In genomic region chr15:48936666-48937065, GRCh38 we compare ENCODE assay signal across 20 cellular contexts. TPM values are rescaled to one million over a fixed set of nuclear protein-coding genes. Genes with fewer than 3 reads are reported as not detected.
A peak's percentile ranks its signal among the peaks of the same experiment; 100 is the strongest.
DNase-seq lines count a peak whose midpoint lies in the region; ATAC-seq and TF ChIP-seq lines count a peak whose summit lies in the region.
"Had no signal": no experiment of that assay in that cellular context is flagged by ENCODE, and none has a peak within 500 bp of the region (broad histone marks: within the 10 kb centered on the region; RNA-seq: fewer than 3 reads in every experiment).

No MANE protein-coding gene starts in this region.

- H3K4me3 ChIP-seq in PC-3 (ENCODE audit: low read length) (no peak overlapping the region), choroid plexus epithelial cell (ENCODE audit: low read depth, low read length) (no peak overlapping the region)
- H3K4me3 ChIP-seq: gastroesophageal sphincter, uterus had no signal

- no peak for TF ChIP-seq CTCF in AG09319 (IDR thresholded peaks at IDR 0.05; ENCODE audit: low read depth, low read length)
- TF ChIP-seq CTCF in PC-3 (conservative IDR thresholded peaks at IDR 0.05; ENCODE audit: low read depth, low read length) = no peak
- TF ChIP-seq CTCF in choroid plexus epithelial cell (conservative IDR thresholded peaks at IDR 0.05; ENCODE audit: low read depth, low read length) = no peak

- no peaks in the 10 kb centered on the region for H3K27me3 ChIP-seq in PC-3 (ENCODE audit: low read length)
- H3K27me3 ChIP-seq: gastroesophageal sphincter, uterus had no signal

- peaks cover 38% of the 10 kb centered on the region for H3K4me1 ChIP-seq in PC-3 (ENCODE audit: insufficient read depth, low read length)
- H3K4me1 ChIP-seq: gastroesophageal sphincter, uterus had no signal

- H3K79me2 ChIP-seq in PC-3 (ENCODE audit: low read length) = no peaks in the 10 kb centered on the region

- H2AFZ ChIP-seq in PC-3 (ENCODE audit: low read length) = no peak overlapping the region

- POLR2A ChIA-PET in PC-3 (lab: Charles Lee; ENCODE audit: unreplicated experiment) = no interaction called here

- H3K9me2 ChIP-seq in PC-3 (replicated peaks; ENCODE audit: low read length) = no peaks in the 10 kb centered on the region

- peak; percentile 8 for DNase-seq in AG09319 (ENCODE audit: extremely low read depth, low read depth)
- DNase-seq in PC-3 = no peak
- DNase-seq in choroid plexus epithelial cell (ENCODE audit: low read depth) = peak; percentile 86
- peak; percentile 48 for DNase-seq in myocyte (ENCODE audit: low read depth)
- DNase-seq in activated CD4-positive, alpha-beta T cell treated with anti-CD3 and anti-CD28 coated beads, Interleukin-2, amount 50 U/mL, for 4 hours = no peak
- no peak for DNase-seq in HuH-7 (ENCODE audit: low spot score)
- no peak for DNase-seq in NCI-H1092 (lab: John Stamatoyannopoulos, UW)
- DNase-seq: activated effector memory CD4-positive, alpha-beta T cell treated with anti-CD3 and anti-CD28 coated beads, Interleukin-2, amount 50 U/mL, for 16 hours; amniotic stem cell; endodermal cell; KBM-7; NCI-H1930; NCI-H446; NK-92 treated with Interleukin-12 subunit alpha and Interleukin-12 subunit beta, amount 100 ng/mL, for 24 hours; small intestine; stimulated activated CD8-positive, alpha-beta memory T cell treated with anti-CD3 and anti-CD28 coated beads, Interleukin-4, amount 100 ng/mL, for 48 hours; uterus had no signal

- no peaks in the 10 kb centered on the region for H3K36me3 ChIP-seq in PC-3 (ENCODE audit: low read depth, low read length)
- H3K36me3 ChIP-seq: gastroesophageal sphincter, uterus had no signal

- no peaks in the 10 kb centered on the region for H3F3A ChIP-seq in PC-3 (ENCODE audit: low read length, unreplicated experiment)

- CTCF ChIA-PET in PC-3 (lab: Charles Lee) = no interaction called here

- no peak for ATAC-seq in PC-3
- no peak for ATAC-seq in GM18519 (IDR thresholded peaks at IDR 0.05; ENCODE audit: low FRiP score, unreplicated experiment)
- ATAC-seq: gastroesophageal sphincter had no signal

- H3K4me2 ChIP-seq in PC-3 (ENCODE audit: low read length) = no peak overlapping the region

- H4K20me1 ChIP-seq in PC-3 (ENCODE audit: low read length) = no peaks in the 10 kb centered on the region

- no peak overlapping the region for H3K9ac ChIP-seq in PC-3 (ENCODE audit: low read length)

- BruUV-seq in PC-3 (replicated peaks; lab: Mats Ljungman, UMichigan) = no TSS peak

- intact Hi-C loops in PC-3 (cut with micrococcal nuclease) = no loop called here

- H3K27ac ChIP-seq in PC-3 (ENCODE audit: low read length) = peak overlapping the region; percentile 44
- H3K27ac ChIP-seq: gastroesophageal sphincter, uterus had no signal

- no peaks in the 10 kb centered on the region for H3K9me3 ChIP-seq in PC-3 (ENCODE audit: low read length)
- H3K9me3 ChIP-seq: gastroesophageal sphincter, uterus had no signal

RNA-seq across cellular contexts. Expression of gene SHC4, which starts 27.1 kb away (rescaled TPM):
- total RNA-seq in PC-3 (2014; rRNA removed) = 2.4 and 4.3 TPM in 2 replicates
- 1.1 and 2.9 TPM in 2 replicates for total RNA-seq in myocyte
- polyA plus RNA-seq in myocyte (2012) = 1.4 TPM
- total RNA-seq: mesenteric fat pad had no signal

RNA-seq across cellular contexts. Expression of gene EID1, which starts 58.7 kb away (rescaled TPM):
- 98.7 and 115 TPM in 2 replicates for total RNA-seq in PC-3 (2014; rRNA removed)
- total RNA-seq in myocyte = 273 and 278 TPM in 2 replicates
- polyA plus RNA-seq in myocyte (2012) = 153 TPM

Comparison
In these comparisons a context has a peak if more than half of its experiments do, and no peak if none do; other contexts are left out.
1. DNase-seq: peak in AG09319 (single experiment), choroid plexus epithelial cell (single experiment) and myocyte (single experiment); none in PC-3 (single experiment), activated CD4-positive, alpha-beta T cell treated with anti-CD3 and anti-CD28 coated beads, Interleukin-2, amount 50 U/mL, for 4 hours (0 of 2), HuH-7 (single experiment) and NCI-H1092 (single experiment).